29 cellular contexts compared by ENCODE assay signal in genomic region chr9:73053543-73053942, GRCh38.
"Had no signal": no experiment of that assay in that cellular context is flagged by ENCODE, and none has a peak within 500 bp of the region (broad histone marks: within the 10 kb centered on the region; RNA-seq: fewer than 3 reads in every experiment).

No MANE protein-coding gene starts in this region.

- H3K36me3 ChIP-seq: adrenal gland, breast epithelium, cardiac muscle cell, esophagus squamous epithelium, gastroesophageal sphincter, heart right ventricle, WERI-Rb-1 had no signal

- H3K4me1 ChIP-seq: adrenal gland, breast epithelium, esophagus squamous epithelium had no signal

- DNase-seq: activated B cell treated with CpG ODN at 0.5 μM for 24 hours; activated CD4-positive, alpha-beta T cell treated with anti-CD3 and anti-CD28 coated beads for 48 hours; activated CD4-positive, alpha-beta T cell treated with anti-CD3 and anti-CD28 coated beads, Interleukin-2, amount 50 U/mL, for 1 hour; activated CD4-positive, alpha-beta T cell treated with anti-CD3 and anti-CD28 coated beads, Interleukin-2, amount 50 U/mL, for 48 hours; activated CD8-positive, alpha-beta memory T cell treated with anti-CD3 and anti-CD28 coated beads for 24 hours; activated CD8-positive, alpha-beta T cell treated with anti-CD3 and anti-CD28 coated beads for 36 hours; activated effector memory CD4-positive, alpha-beta T cell treated with Interleukin-2 at 50 U/mL for 16 hours; activated naive CD4-positive, alpha-beta T cell treated with anti-CD3 and anti-CD28 coated beads for 36 hours; activated naive CD8-positive, alpha-beta T cell treated with anti-CD3 and anti-CD28 coated beads for 36 hours; activated naive CD8-positive, alpha-beta T cell treated with anti-CD3 and anti-CD28 coated beads, Interleukin-2, amount 50 U/mL, for 24 hours; activated T-cell treated with anti-CD3 and anti-CD28 coated beads, Interleukin-2, amount 50 U/mL, for 4 hours; adrenal gland; amygdala; aorta; cortex of kidney; dermis blood vessel endothelial cell; effector CD4-positive, alpha-beta T cell; esophagus squamous epithelium; foreskin melanocyte; heart right ventricle; T-cell; T1000; WERI-Rb-1 had no signal

- H3K9me3 ChIP-seq: adrenal gland, breast epithelium, esophagus squamous epithelium, gastroesophageal sphincter, heart right ventricle had no signal

- ATAC-seq: activated CD4-positive, CD25-positive, alpha-beta regulatory T cell treated with anti-CD3 and anti-CD28 coated beads, Interleukin-2, amount 50 U/mL, for 24 hours; activated CD8-positive, alpha-beta T cell treated with anti-CD3 and anti-CD28 coated beads for 36 hours; activated naive CD8-positive, alpha-beta T cell treated with anti-CD3 and anti-CD28 coated beads, Interleukin-2, amount 50 U/mL, for 24 hours; activated T-cell treated with anti-CD3 and anti-CD28 coated beads, Interleukin-2, amount 50 U/mL, for 4 hours; activated T-helper 17 cell treated with anti-CD3 and anti-CD28 coated beads, Interleukin-2, amount 50 U/mL, for 72 hours; gastroesophageal sphincter; heart right ventricle; T-cell had no signal

- H3K27ac ChIP-seq: adrenal gland, breast epithelium, cardiac muscle cell, epithelial cell of prostate, esophagus squamous epithelium, gastroesophageal sphincter, heart right ventricle, WERI-Rb-1 had no signal

- H3K27me3 ChIP-seq: adrenal gland, breast epithelium, cardiac muscle cell, esophagus squamous epithelium, gastroesophageal sphincter had no signal

- H3K4me3 ChIP-seq: adrenal gland, breast epithelium, cardiac muscle cell, esophagus squamous epithelium, gastroesophageal sphincter, heart right ventricle had no signal
